ENCODE assay signal across 15 cellular contexts in genomic region chr7:82469207-82469606, GRCh38. TPM values are rescaled to one million over a fixed set of nuclear protein-coding genes. Genes with fewer than 3 reads are reported as not detected.
A peak's percentile ranks its signal among the peaks of the same experiment; 100 is the strongest.
DNase-seq lines count a peak whose midpoint lies in the region; ATAC-seq and TF ChIP-seq lines count a peak whose summit lies in the region.
"Had no signal": no experiment of that assay in that cellular context is flagged by ENCODE, and none has a peak within 500 bp of the region (broad histone marks: within the 10 kb centered on the region; RNA-seq: fewer than 3 reads in every experiment).

No MANE protein-coding gene starts in this region.

- H3K4me2 ChIP-seq in mesendoderm (ENCODE audit: low read length), result no peak overlapping the region

- no peaks in the 10 kb centered on the region for H3K79me2 ChIP-seq in mesendoderm (ENCODE audit: control insufficient read depth, insufficient read depth, low read length)

- H3K23ac ChIP-seq in mesendoderm (ENCODE audit: low read length), result no peak overlapping the region

- H4K5ac ChIP-seq in mesendoderm (ENCODE audit: low read length), result no peak overlapping the region

- peaks cover 7% of the 10 kb centered on the region; the same call in 1 of the 2 replicates for H3K36me3 Mint-ChIP-seq in WTC11
- H3K36me3 Mint-ChIP-seq: CD4-positive, CD25-positive, alpha-beta regulatory T cell had no signal

- no peak overlapping the region for H3K27ac ChIP-seq in mesendoderm (ENCODE audit: low read depth, low read length)

- H3K36me3 ChIP-seq in mesendoderm (ENCODE audit: control insufficient read depth, insufficient read depth, low read length), result no peaks in the 10 kb centered on the region
- H3K36me3 ChIP-seq: BE2C, HAP-1 had no signal

- POLR2A ChIA-PET in WTC11 (lab: Charles Lee), result no interaction called here

- no peak overlapping the region for H3K4me3 Mint-ChIP-seq in WTC11
- H3K4me3 Mint-ChIP-seq: CD4-positive, CD25-positive, alpha-beta regulatory T cell had no signal

- no peak overlapping the region for H2BK120ac ChIP-seq in mesendoderm (ENCODE audit: low read depth, low read length)

- no peaks in the 10 kb centered on the region for H3K27me3 Mint-ChIP-seq in WTC11 (ENCODE audit: low read depth)
- H3K27me3 Mint-ChIP-seq: CD4-positive, CD25-positive, alpha-beta regulatory T cell had no signal

- H2BK15ac ChIP-seq in mesendoderm (replicated peaks; ENCODE audit: low read depth), result no peak overlapping the region

- H3K4me1 ChIP-seq in mesendoderm (ENCODE audit: control insufficient read depth, low read depth, low read length), result no peaks in the 10 kb centered on the region
- H3K4me1 ChIP-seq: BE2C, Caco-2 had no signal

- H3K27ac Mint-ChIP-seq in WTC11, result no peak overlapping the region
- H3K27ac Mint-ChIP-seq: CD4-positive, CD25-positive, alpha-beta regulatory T cell had no signal

- ATAC-seq in WTC11, result peak; percentile 50
- ATAC-seq in GM18511 (IDR thresholded peaks at IDR 0.05; ENCODE audit: unreplicated experiment), result no peak
- no peak for ATAC-seq in HG03565 (IDR thresholded peaks at IDR 0.05; ENCODE audit: unreplicated experiment)

- H3K9me3 Mint-ChIP-seq in WTC11, result peaks cover 8% of the 10 kb centered on the region

- H2AK5ac ChIP-seq in mesendoderm (ENCODE audit: low read length), result no peak overlapping the region

- H2BK5ac ChIP-seq in mesendoderm (ENCODE audit: low read length), result no peak overlapping the region

- no CpG with 5 or more reads among the region's 4 CpGs for WGBS in mesendoderm (ENCODE audit: extremely low coverage, insufficient coverage, low lambda C conversion rate)

- CTCF ChIA-PET in WTC11 (lab: Charles Lee), result no interaction called here

- no peaks in the 10 kb centered on the region for H3K79me1 ChIP-seq in mesendoderm (ENCODE audit: low read length)

- no peak overlapping the region for H4K8ac ChIP-seq in mesendoderm (ENCODE audit: low read depth, low read length)

- H3K4me1 Mint-ChIP-seq in WTC11, result peaks cover 38% of the 10 kb centered on the region
- H3K4me1 Mint-ChIP-seq: CD4-positive, CD25-positive, alpha-beta regulatory T cell had no signal

- no peak overlapping the region for H3K4me3 ChIP-seq in mesendoderm (ENCODE audit: low read length)
- H3K4me3 ChIP-seq: HAP-1 had no signal

- H3K4ac ChIP-seq in mesendoderm (ENCODE audit: low read depth, low read length), result no peak overlapping the region

- H3K9ac ChIP-seq in mesendoderm (ENCODE audit: low read length), result no peak overlapping the region

- H3K18ac ChIP-seq in mesendoderm (ENCODE audit: low read length), result no peak overlapping the region

- DNase-seq in NCI-H82 (lab: John Stamatoyannopoulos, UW) (peak; percentile 17), NCI-H82 treated with DMSO at 0.1 percent for 48 hours (lab: John Stamatoyannopoulos, UW; ENCODE audit: unreplicated experiment) (no peak), WTC11 (ENCODE audit: low spot score) (peak; percentile 34), mesendoderm (peak; percentile 18), SHP77 treated with DMSO at 0.1 percent for 48 hours (lab: John Stamatoyannopoulos, UW) (no peak)
- DNase-seq: BE2C; C1 segment of cervical spinal cord; Caco-2; CD4-positive, CD25-positive, alpha-beta regulatory T cell; DMS79 treated with DMSO at 0.1 percent for 48 hours; GF-D8 had no signal

- no peak for TF ChIP-seq CTCF in WTC11 (IDR thresholded peaks at IDR 0.05)

- no peaks in the 10 kb centered on the region for H3K27me3 ChIP-seq in mesendoderm (ENCODE audit: insufficient read depth, low read length, poor library complexity)
- H3K27me3 ChIP-seq: BE2C had no signal

- no peak overlapping the region for H3K56ac ChIP-seq in mesendoderm (ENCODE audit: low read length)

TF ChIP-seq in WTC11, 78 proteins besides CTCF, POLR2A, EP300 and RAD21 (continues in another document):
- TF ChIP-seq FOXK1 (CRISPR knock-in tag; IDR thresholded peaks at IDR 0.05), result no peak
- TF ChIP-seq PRRX2 (CRISPR knock-in tag; IDR thresholded peaks at IDR 0.05), result no peak
- TF ChIP-seq AFF4 (CRISPR knock-in tag; IDR thresholded peaks at IDR 0.05; ENCODE audit: borderline replicate concordance), result no peak
- no peak for TF ChIP-seq ZNF416 (CRISPR knock-in tag; IDR thresholded peaks at IDR 0.05)
- TF ChIP-seq E2F1 (CRISPR knock-in tag; IDR thresholded peaks at IDR 0.05), result no peak
- no peak for TF ChIP-seq ZSCAN18 (CRISPR knock-in tag; IDR thresholded peaks at IDR 0.05)
- no peak for TF ChIP-seq FOXP1 (CRISPR knock-in tag; IDR thresholded peaks at IDR 0.05; ENCODE audit: borderline replicate concordance)
- TF ChIP-seq MXD4 (CRISPR knock-in tag; IDR thresholded peaks at IDR 0.05; ENCODE audit: borderline replicate concordance), result no peak
- no peak for TF ChIP-seq ZBTB21 (CRISPR knock-in tag; IDR thresholded peaks at IDR 0.05; ENCODE audit: borderline replicate concordance)
- TF ChIP-seq ATF3 (CRISPR knock-in tag; conservative IDR thresholded peaks at IDR 0.05), result no peak
- TF ChIP-seq NFATC4 (CRISPR knock-in tag; IDR thresholded peaks at IDR 0.05), result no peak
- no peak for TF ChIP-seq STAT6 (CRISPR knock-in tag; conservative IDR thresholded peaks at IDR 0.05; ENCODE audit: low read depth)
- no peak for TF ChIP-seq NR2C2 (CRISPR knock-in tag; IDR thresholded peaks at IDR 0.05)
- TF ChIP-seq HMGA2 (CRISPR knock-in tag; IDR thresholded peaks at IDR 0.05), result no peak

RNA-seq across cellular contexts. Expression of gene CACNA2D1, which starts 25.6 kb away (rescaled TPM):
- total RNA-seq in WTC11 (2021), result 21.9 to 33.3 TPM (median 22.9 TPM) in 3 replicates
- 12.8 TPM for polyA plus RNA-seq in mesendoderm (2013, experiment 1 of 2)
- 13.3 TPM for polyA plus RNA-seq in mesendoderm (2013, experiment 2 of 2)
- total RNA-seq: Caco-2; CD4-positive, CD25-positive, alpha-beta regulatory T cell; HT-29 had no signal
- polyA plus RNA-seq: CD4-positive, CD25-positive, alpha-beta regulatory T cell had no signal

Comparison
In these comparisons a context has a peak if more than half of its experiments do, and no peak if none do; other contexts are left out.
1. DNase-seq: peak in NCI-H82 (single experiment), WTC11 (single experiment) and mesendoderm (single experiment); none in NCI-H82 treated with DMSO at 0.1 percent for 48 hours (single experiment) and SHP77 treated with DMSO at 0.1 percent for 48 hours (single experiment).